7 cellular contexts compared by ENCODE assay signal in the genomic region with DNA sequence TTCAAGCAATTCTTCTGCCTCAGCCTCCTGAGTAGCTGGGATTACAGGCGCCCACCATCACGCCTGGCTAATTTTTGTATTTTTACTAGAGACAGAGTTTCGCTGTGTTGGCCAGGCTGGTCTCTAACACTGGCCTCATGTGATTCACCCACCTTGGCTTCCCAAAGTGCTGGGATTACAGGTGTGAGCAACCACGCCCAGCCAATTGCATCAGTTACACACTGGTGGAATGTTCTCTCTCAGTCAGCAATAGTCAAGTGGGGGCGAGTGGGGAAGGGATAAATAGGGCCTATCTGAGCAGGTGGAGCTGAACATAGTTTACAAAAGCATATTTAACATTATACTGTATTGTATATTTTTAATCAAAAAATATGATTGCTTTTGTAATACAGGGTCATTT. TPM values are rescaled to one million over a fixed set of nuclear protein-coding genes. Genes with fewer than 3 reads are reported as not detected.
DNase-seq lines count a peak whose midpoint lies in the region; ATAC-seq and TF ChIP-seq lines count a peak whose summit lies in the region.
"Not testable (repeated sequence)": the region's sequence is repeated elsewhere in the genome, so short reads cannot be mapped to it uniquely, and the experiment has no call there.

No MANE protein-coding gene starts in this region.

- not testable (repeated sequence) for H3K4me1 ChIP-seq in Caco-2; PC-9 (replicated peaks; ENCODE audit: insufficient read depth)

- DNase-seq in Caco-2 (peak in 1 of 2 experiments; percentile 50), PC-9 (peak in 1 of 2 experiments; percentile 9), SW480 (ENCODE audit: low spot score) (peak; percentile 79), MCF 10A (ENCODE audit: unreplicated experiment) (peak; percentile 60), coronary artery (ENCODE audit: low spot score) (peak; percentile 62), kidney tubule cell (ENCODE audit: low spot score) (peak; percentile 39)

- POLR2A ChIA-PET in Caco-2 (lab: Charles Lee) = interaction anchor here (0.5 kb wide), 1 partner anchor 350 kb away, joined by 9 read pairs; no protein-coding TSS in a partner anchor
- POLR2A ChIA-PET in PC-9 (lab: Charles Lee; ENCODE audit: unreplicated experiment) = not testable (repeated sequence)
- POLR2A ChIA-PET in MCF 10A (lab: Yijun Ruan, JAX) = interaction anchor here (0.7 to 2.7 kb wide), 8 partner anchors 10 to 396 kb away, joined by 3 to 17 read pairs (median 4); a partner anchor contains a TSS

- peak overlapping the region; percentile 76 for H3K27ac Mint-ChIP-seq in Caco-2 (ENCODE audit: unreplicated experiment)
- H3K27ac Mint-ChIP-seq in MCF 10A (ENCODE audit: low read depth, unreplicated experiment) = peak overlapping the region; percentile 61

- H3K27me3 Mint-ChIP-seq in Caco-2 (ENCODE audit: insufficient read depth, unreplicated experiment); MCF 10A (ENCODE audit: insufficient read depth, unreplicated experiment): not testable (repeated sequence)

- not testable (repeated sequence) for H3K4me1 Mint-ChIP-seq in Caco-2 (ENCODE audit: low read depth, unreplicated experiment); MCF 10A (ENCODE audit: insufficient read depth, unreplicated experiment)

- not testable (repeated sequence) for H3K9me3 Mint-ChIP-seq in Caco-2 (ENCODE audit: unreplicated experiment); MCF 10A (ENCODE audit: unreplicated experiment)

- not testable (repeated sequence) for BruUV-seq in Caco-2 (replicated peaks; lab: Mats Ljungman, UMichigan); PC-9 (replicated peaks; lab: Mats Ljungman, UMichigan); MCF 10A (replicated peaks; lab: Mats Ljungman, UMichigan)

- not testable (repeated sequence) for H4K20me1 ChIP-seq in PC-9 (ENCODE audit: insufficient read depth)

- not testable (repeated sequence) for H3K9me2 ChIP-seq in PC-9 (ENCODE audit: insufficient read depth)

- not testable (repeated sequence) for H3K9me3 ChIP-seq in Caco-2; PC-9 (ENCODE audit: insufficient read depth, low read depth)

- not testable (repeated sequence) for H3K4me3 Mint-ChIP-seq in Caco-2 (ENCODE audit: unreplicated experiment); MCF 10A (ENCODE audit: unreplicated experiment)

- not testable (repeated sequence) for H2AFZ ChIP-seq in PC-9

- peak overlapping the region; percentile 61 for H3K27ac ChIP-seq in PC-9
- not testable (repeated sequence) for H3K27ac ChIP-seq in coronary artery

- H3K27me3 ChIP-seq in Caco-2 (replicated peaks; ENCODE audit: control insufficient read depth, insufficient read depth, low read length); PC-9 (ENCODE audit: insufficient read depth, low read depth): not testable (repeated sequence)

- peak; percentile 87 for ATAC-seq in esophagus mucosa

- intact Hi-C loops in Caco-2 (cut with micrococcal nuclease; ENCODE audit: unreplicated experiment); PC-9 (cut with micrococcal nuclease; ENCODE audit: unreplicated experiment); MCF 10A (cut with micrococcal nuclease): not testable (repeated sequence)

- TF ChIP-seq CTCF in Caco-2 (IDR thresholded peaks at IDR 0.05; ENCODE audit: insufficient read depth in 1 of 2, low read depth in 1 of 2, low read length in 1 of 2, severe bottlenecking in 1 of 2, unreplicated experiment in 1 of 2); PC-9 (conservative IDR thresholded peaks at IDR 0.05); MCF 10A (IDR thresholded peaks at IDR 0.05; ENCODE audit: unreplicated experiment); coronary artery (IDR thresholded peaks at IDR 0.05): not testable (repeated sequence)

- not testable (repeated sequence) for H3K4me2 ChIP-seq in PC-9

- not testable (repeated sequence) for H3K36me3 ChIP-seq in Caco-2 (ENCODE audit: control insufficient read depth, insufficient read depth, low read length); PC-9 (ENCODE audit: low read depth)

- H3K36me3 Mint-ChIP-seq in Caco-2 (ENCODE audit: insufficient read depth, unreplicated experiment) (peaks cover 38% of the 10 kb centered on the region), MCF 10A (ENCODE audit: insufficient read depth, unreplicated experiment) (peaks cover 70% of the 10 kb centered on the region)

- CTCF ChIA-PET in Caco-2 (lab: Charles Lee); PC-9 (lab: Charles Lee): not testable (repeated sequence)
- CTCF ChIA-PET in MCF 10A (lab: Yijun Ruan, JAX) = interaction anchor here (1.0 to 3.8 kb wide), 4 partner anchors 10 to 448 kb away, joined by 3 to 23 read pairs (median 4); a partner anchor contains a TSS

- not testable (repeated sequence) for H3K79me2 ChIP-seq in PC-9 (ENCODE audit: low read depth)

- H3K4me3 ChIP-seq in Caco-2 (ENCODE audit: low read depth, low read length); PC-9; coronary artery: not testable (repeated sequence)

- H3F3A ChIP-seq in PC-9 (ENCODE audit: insufficient read depth, low read depth) = not testable (repeated sequence)

RNA-seq across cellular contexts. Expression of a gene that starts 10.3 kb away (rescaled TPM):
- 13.9 and 15.3 TPM in 2 replicates for total RNA-seq in Caco-2 (2022)
- total RNA-seq in PC-9 (2021) = 13.3 and 13.5 TPM in 2 replicates
- total RNA-seq in MCF 10A (2022) = 22.1 and 35.1 TPM in 2 replicates
- 12.9 TPM for total RNA-seq in esophagus mucosa
